ENCODE assay signal across 9 cellular contexts in the genomic region with DNA sequence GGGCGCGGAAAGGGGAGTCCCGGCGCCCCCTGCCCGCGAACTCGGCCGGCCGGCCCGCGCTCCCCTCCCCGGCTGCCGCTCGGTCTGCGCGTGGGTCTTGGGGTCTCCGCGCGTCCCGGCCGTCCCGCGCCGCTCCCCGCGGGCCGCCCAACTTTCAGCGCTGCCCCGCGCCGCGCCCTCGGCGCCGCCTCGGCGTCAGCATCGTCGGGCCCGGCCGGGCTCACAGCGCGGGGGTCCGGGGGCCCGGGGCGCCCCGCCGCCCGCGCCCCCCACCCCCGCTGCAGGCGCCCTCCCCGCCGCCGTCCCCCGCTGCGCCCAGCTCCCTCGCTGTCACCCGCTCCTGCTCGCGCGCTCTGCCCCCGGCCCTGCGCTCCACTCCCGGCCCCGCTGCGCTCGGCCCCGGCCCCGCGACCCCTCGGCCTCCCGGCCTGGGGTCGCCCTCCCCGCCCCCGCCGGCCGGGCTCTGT. TPM values are rescaled to one million over a fixed set of nuclear protein-coding genes. Genes with fewer than 3 reads are reported as not detected.
DNase-seq lines count a peak whose midpoint lies in the region; ATAC-seq and TF ChIP-seq lines count a peak whose summit lies in the region.
"Had no signal": no experiment of that assay in that cellular context is flagged by ENCODE, and none has a peak within 500 bp of the region (broad histone marks: within the 10 kb centered on the region; RNA-seq: fewer than 3 reads in every experiment).

A gene (minus strand): TSS at position 137 of the 467 bp plus-strand sequence. CDS start 27,067 bp downstream, outside the sequence.

- H3K9me3 ChIP-seq in cardiac muscle cell (ENCODE audit: low read depth) (no peaks in the 10 kb centered on the region), sigmoid colon (no peaks in the 10 kb centered on the region), mucosa of descending colon (no peaks in the 10 kb centered on the region)

- WGBS in sigmoid colon, 2 donors, result 1% methylated on average over 78 of the region's 78 CpGs

- H3K27ac ChIP-seq in cardiac muscle cell (no peak within 1 kb of the TSS), sigmoid colon (no peak within 1 kb of the TSS)
- H3K27ac ChIP-seq: VCaP had no signal

- no peak within 1 kb of the TSS for H3K27ac Mint-ChIP-seq in activated CD4-positive, alpha-beta memory T cell treated with anti-CD3 and anti-CD28 coated beads for 36 hours

- peak within 1 kb of the TSS; percentile 68 for H3K4me3 Mint-ChIP-seq in activated CD4-positive, alpha-beta memory T cell treated with anti-CD3 and anti-CD28 coated beads for 36 hours

- intact Hi-C loops in activated CD4-positive, alpha-beta memory T cell treated with anti-CD3 and anti-CD28 coated beads for 36 hours (cut with micrococcal nuclease), result no loop called here
- intact Hi-C loops in sigmoid colon (cut with DNase I), result no loop called here
- intact Hi-C loops in mucosa of descending colon (cut with DNase I, micrococcal nuclease), result no loop called here

- H3K36me3 Mint-ChIP-seq in activated CD4-positive, alpha-beta memory T cell treated with anti-CD3 and anti-CD28 coated beads for 36 hours, result no peaks in the 10 kb centered on the region

- peaks cover 68% of the 10 kb centered on the region for H3K27me3 Mint-ChIP-seq in activated CD4-positive, alpha-beta memory T cell treated with anti-CD3 and anti-CD28 coated beads for 36 hours

- H3K4me3 ChIP-seq in GM08714 (ENCODE audit: low read length) (peak within 1 kb of the TSS; percentile 38), cardiac muscle cell (peak within 1 kb of the TSS; percentile 65), sigmoid colon (peak within 1 kb of the TSS in 3 of 4 donors; percentile 33 to 56 (median 52)), mucosa of descending colon (no peak within 1 kb of the TSS)

- peaks cover 9% of the 10 kb centered on the region for H3K4me1 Mint-ChIP-seq in activated CD4-positive, alpha-beta memory T cell treated with anti-CD3 and anti-CD28 coated beads for 36 hours (ENCODE audit: low read depth)

- TF ChIP-seq POLR2A in sigmoid colon (IDR thresholded peaks at IDR 0.05), result no peak

- POLR2A ChIA-PET in activated CD4-positive, alpha-beta memory T cell treated with anti-CD3 and anti-CD28 coated beads for 36 hours (lab: Charles Lee), result no interaction called here

- CTCF ChIA-PET in activated CD4-positive, alpha-beta memory T cell treated with anti-CD3 and anti-CD28 coated beads for 36 hours (lab: Charles Lee), result no interaction called here

- ATAC-seq in mucosa of descending colon, result no peak
- no peak for ATAC-seq in GM21619 (IDR thresholded peaks at IDR 0.05; ENCODE audit: unreplicated experiment)

- TF ChIP-seq CTCF in cardiac muscle cell (IDR thresholded peaks at IDR 0.05; ENCODE audit: low read depth, low read length) (no peak), sigmoid colon (IDR thresholded peaks at IDR 0.05) (no peak), mucosa of descending colon (IDR thresholded peaks at IDR 0.05) (no peak)

- no peaks in the 10 kb centered on the region for H3K27me3 ChIP-seq in cardiac muscle cell
- peaks cover 31 to 87% (median 57%) of the 10 kb centered on the region in 3 donors for H3K27me3 ChIP-seq in sigmoid colon

- no peak for TF ChIP-seq EP300 in sigmoid colon (IDR thresholded peaks at IDR 0.05)

- H3K4me1 ChIP-seq in cardiac muscle cell (ENCODE audit: low read depth) (peaks cover 24% of the 10 kb centered on the region), sigmoid colon (peaks cover 0 to 26% (median 25%) of the 10 kb centered on the region in 4 donors), mucosa of descending colon (ENCODE audit: low read depth) (peaks cover 11% of the 10 kb centered on the region)

- no peak for DNase-seq in activated CD4-positive, alpha-beta memory T cell treated with anti-CD3 and anti-CD28 coated beads for 36 hours
- DNase-seq in cardiac muscle cell (ENCODE audit: low read depth in 1 of 2, low spot score in 1 of 2) (no peak), sigmoid colon (no peak), dedifferentiated amniotic fluid mesenchymal stem cell (ENCODE audit: extremely low spot score) (no peak), mucosa of descending colon (no peak), HK-2 (ENCODE audit: unreplicated experiment) (no peak)

- H3K9me3 Mint-ChIP-seq in activated CD4-positive, alpha-beta memory T cell treated with anti-CD3 and anti-CD28 coated beads for 36 hours, result no peaks in the 10 kb centered on the region

- H3K36me3 ChIP-seq in cardiac muscle cell, result no peaks in the 10 kb centered on the region
- H3K36me3 ChIP-seq in sigmoid colon, result no peaks in the 10 kb centered on the region
- no peaks in the 10 kb centered on the region for H3K36me3 ChIP-seq in mucosa of descending colon (ENCODE audit: low read depth)

RNA-seq across cellular contexts. Expression of the gene that starts here (rescaled TPM):
- total RNA-seq in activated CD4-positive, alpha-beta memory T cell treated with anti-CD3 and anti-CD28 coated beads for 36 hours, result not detected
- total RNA-seq in cardiac muscle cell (19.3 and 27.5 TPM in 2 replicates), sigmoid colon (not detected), mucosa of descending colon (not detected)
- polyA plus RNA-seq in cardiac muscle cell (3.2 and 4.9 TPM in 2 replicates), sigmoid colon (under 1 TPM in 1 of 3 donors, not detected in 2; 0.03 TPM)

Comparison
In these comparisons a context has a peak if more than half of its experiments do, and no peak if none do; other contexts are left out.
1. RNA of the gene that starts here (total RNA-seq): 19.3 to 27.5 TPM in cardiac muscle cell; not detected in activated CD4-positive, alpha-beta memory T cell treated with anti-CD3 and anti-CD28 coated beads for 36 hours, not detected in sigmoid colon and not detected in mucosa of descending colon; every median in the first group is over 10 times any median in the second.